1 cellular context compared by ENCODE assay signal in genomic region chr1:213055087-213055591, GRCh38.
A peak's percentile ranks its signal among the peaks of the same experiment; 100 is the strongest.
TF ChIP-seq lines count a peak whose summit lies in the region.

No MANE protein-coding gene starts in this region.

TF ChIP-seq in K562, 482 proteins besides CTCF, POLR2A, EP300 and RAD21 (continued from another document and continues in another):
- TF ChIP-seq CHD7 (IDR thresholded peaks at IDR 0.05; ENCODE audit: low read depth, low read length): no peak
- peak; percentile 98 for TF ChIP-seq MAFG (tag; conservative IDR thresholded peaks at IDR 0.05)
- peak; percentile 72 for TF ChIP-seq TEAD4 (IDR thresholded peaks at IDR 0.05; ENCODE audit: low read length)
- TF ChIP-seq TEAD4 (CRISPR knock-in tag; IDR thresholded peaks at IDR 0.05; ENCODE audit: borderline replicate concordance): no peak
- no peak for TF ChIP-seq PHF8 (IDR thresholded peaks at IDR 0.05; ENCODE audit: borderline replicate concordance, low read length)
- TF ChIP-seq NCOA2 (IDR thresholded peaks at IDR 0.05; ENCODE audit: partially characterized antibody in 2 of 2): peak in 1 of 2 experiments; percentile 25
- TF ChIP-seq BACH1 (tag; IDR thresholded peaks at IDR 0.05): peak; percentile 77; the same call in 1 of the 2 replicates
- TF ChIP-seq E2F5 (CRISPR knock-in tag; IDR thresholded peaks at IDR 0.05): no peak
- TF ChIP-seq SP1 (CRISPR knock-in tag; IDR thresholded peaks at IDR 0.05): no peak
- TF ChIP-seq RNF219 (CRISPR knock-in tag; IDR thresholded peaks at IDR 0.05): no peak
- no peak for TF ChIP-seq CREBBP (IDR thresholded peaks at IDR 0.05; ENCODE audit: low read depth, low read length)
- TF ChIP-seq ZNF384 (IDR thresholded peaks at IDR 0.05; ENCODE audit: low read depth, low read length): peak; percentile 49; the same call in 1 of the 2 replicates
- no peak for TF ChIP-seq ZC3H11A (IDR thresholded peaks at IDR 0.05; ENCODE audit: low read depth, low read length)
- TF ChIP-seq MAFK (IDR thresholded peaks at IDR 0.05; ENCODE audit: low read length): peak; percentile 76; the same call in 1 of the 2 replicates
- no peak for TF ChIP-seq KDM5B (IDR thresholded peaks at IDR 0.05; ENCODE audit: insufficient replicate concordance, low read depth, low read length)
- TF ChIP-seq SETDB1 (IDR thresholded peaks at IDR 0.05; ENCODE audit: low read length): no peak
- peak; percentile 12; the same call in 1 of the 2 replicates for TF ChIP-seq L3MBTL2 (IDR thresholded peaks at IDR 0.05)
- TF ChIP-seq TCF3 (CRISPR knock-in tag; IDR thresholded peaks at IDR 0.05): peak; percentile 64
- TF ChIP-seq PML (IDR thresholded peaks at IDR 0.05; ENCODE audit: low read length): peak; percentile 54; the same call in 1 of the 2 replicates
- no peak for TF ChIP-seq MTA3 (IDR thresholded peaks at IDR 0.05; ENCODE audit: borderline replicate concordance)
- no peak for TF ChIP-seq ZBTB12 (CRISPR knock-in tag; IDR thresholded peaks at IDR 0.05)
- TF ChIP-seq RBM14 (IDR thresholded peaks at IDR 0.05; ENCODE audit: borderline replicate concordance, insufficient read depth, low read depth, low read length): no peak
- no peak for TF ChIP-seq HCFC1 (IDR thresholded peaks at IDR 0.05; ENCODE audit: low read depth, low read length)
- TF ChIP-seq CBX3 (IDR thresholded peaks at IDR 0.05; ENCODE audit: borderline replicate concordance in 1 of 2, low read length in 2 of 2): peak in 1 of 2 experiments; percentile 84; a peak in 1 of 3 replicates
- peak; percentile 81; the same call in 1 of the 2 replicates for TF ChIP-seq SMARCE1 (IDR thresholded peaks at IDR 0.05)
- TF ChIP-seq VEZF1 (CRISPR knock-in tag; IDR thresholded peaks at IDR 0.05): no peak
- TF ChIP-seq ZNF75A (CRISPR knock-in tag; IDR thresholded peaks at IDR 0.05): no peak
- TF ChIP-seq NFE2 (IDR thresholded peaks at IDR 0.05; ENCODE audit: low read depth): peak; percentile 85
- TF ChIP-seq MLX (CRISPR knock-in tag; conservative IDR thresholded peaks at IDR 0.05): no peak
- TF ChIP-seq HEY1 (CRISPR knock-in tag; IDR thresholded peaks at IDR 0.05; ENCODE audit: borderline replicate concordance): no peak
- no peak for TF ChIP-seq ATF1 (CRISPR knock-in tag; IDR thresholded peaks at IDR 0.05)
- peak; percentile 23; the same call in 1 of the 2 replicates for TF ChIP-seq ATF1 (tag; IDR thresholded peaks at IDR 0.05)
- TF ChIP-seq RCOR1 (IDR thresholded peaks at IDR 0.05; ENCODE audit: borderline replicate concordance in 1 of 2, low read depth in 2 of 2, low read length in 2 of 2): peak in 1 of 2 experiments; percentile 72; a peak in 3 of 4 replicates
- TF ChIP-seq EGR1 (conservative IDR thresholded peaks at IDR 0.05): peak; percentile 82
- no peak for TF ChIP-seq ZFX (CRISPR knock-in tag; IDR thresholded peaks at IDR 0.05)
- TF ChIP-seq HNRNPH1 (optimal IDR thresholded peaks at IDR 0.05; ENCODE audit: low read depth, low read length): no peak
- no peak for TF ChIP-seq SMAD3 (CRISPR knock-in tag; conservative IDR thresholded peaks at IDR 0.05)
- no peak for TF ChIP-seq ZNF398 (CRISPR knock-in tag; IDR thresholded peaks at IDR 0.05)
- TF ChIP-seq BRD4 (IDR thresholded peaks at IDR 0.05): no peak
- TF ChIP-seq KDM1A (IDR thresholded peaks at IDR 0.05): peak; percentile 16 to 70; a peak in 2 of 4 replicates
- TF ChIP-seq MCM7 (IDR thresholded peaks at IDR 0.05): no peak
- peak; percentile 77 for TF ChIP-seq NFIC (IDR thresholded peaks at IDR 0.05)
- TF ChIP-seq ZKSCAN1 (IDR thresholded peaks at IDR 0.05; ENCODE audit: low read depth, low read length): no peak
